17 cellular contexts compared by ENCODE assay signal in the genomic region with DNA sequence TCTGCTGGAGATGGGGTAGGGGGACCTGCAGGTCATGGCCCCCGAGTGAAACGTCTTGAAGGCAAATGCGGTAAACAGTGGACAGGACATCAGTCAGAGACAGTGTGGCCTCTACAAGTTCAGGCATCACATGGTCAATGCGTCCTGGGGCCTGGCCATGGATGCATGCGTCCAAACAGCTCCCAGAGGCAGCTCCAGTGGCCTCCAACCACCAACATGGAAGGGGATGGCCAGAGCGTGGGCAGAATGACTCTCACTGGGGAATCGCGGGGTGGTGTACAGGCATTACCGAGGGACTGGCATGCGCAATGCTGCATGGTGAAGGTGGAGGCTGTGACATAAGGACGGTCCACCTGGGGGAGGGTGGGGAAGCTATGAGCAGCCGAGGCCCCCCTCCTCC. TPM values are rescaled to one million over a fixed set of nuclear protein-coding genes. Genes with fewer than 3 reads are reported as not detected.
DNase-seq lines count a peak whose midpoint lies in the region; ATAC-seq and TF ChIP-seq lines count a peak whose summit lies in the region.
"Had no signal": no experiment of that assay in that cellular context is flagged by ENCODE, and none has a peak within 500 bp of the region (broad histone marks: within the 10 kb centered on the region; RNA-seq: fewer than 3 reads in every experiment).

No MANE protein-coding gene starts in this region.

- no peaks in the 10 kb centered on the region for H3K9me3 Mint-ChIP-seq in activated CD4-positive, alpha-beta memory T cell treated with anti-CD3 and anti-CD28 coated beads for 36 hours

- no peaks in the 10 kb centered on the region for H3K36me3 ChIP-seq in Panc1 (ENCODE audit: control insufficient read depth, insufficient read depth, low read length)
- H3K36me3 ChIP-seq: BE2C had no signal

- H3K27me3 Mint-ChIP-seq in activated CD4-positive, alpha-beta memory T cell treated with anti-CD3 and anti-CD28 coated beads for 36 hours, result no peaks in the 10 kb centered on the region

- H3K27ac ChIP-seq in Panc1 (ENCODE audit: low read length), result peak overlapping the region; percentile 68
- H3K27ac ChIP-seq: 22Rv1 had no signal

- peaks cover 49% of the 10 kb centered on the region for H3K4me1 ChIP-seq in Panc1 (ENCODE audit: control insufficient read depth, insufficient read depth, low read length)
- H3K4me1 ChIP-seq: BE2C had no signal

- no peaks in the 10 kb centered on the region for H3K9me3 ChIP-seq in Panc1 (ENCODE audit: control insufficient read depth, insufficient read depth, low read depth, low read length)
- H3K9me3 ChIP-seq: BE2C had no signal

- CTCF ChIA-PET in Panc1 (lab: Charles Lee), result no interaction called here
- CTCF ChIA-PET in activated CD4-positive, alpha-beta memory T cell treated with anti-CD3 and anti-CD28 coated beads for 36 hours (lab: Charles Lee), result interaction anchor here (0.6 to 1.4 kb wide), 2 partner anchors 15 to 17 kb away, joined by 3 read pairs; no protein-coding TSS in a partner anchor

- no TSS peak for BruUV-seq in Panc1 (replicated peaks; lab: Mats Ljungman, UMichigan)

- ATAC-seq in activated CD4-positive, CD25-positive, alpha-beta regulatory T cell treated with anti-CD3 and anti-CD28 coated beads, Interleukin-2, amount 50 U/mL, for 24 hours, result no peak
- no peak for ATAC-seq in Panc1

- peak; percentile 17 for DNase-seq in activated CD4-positive, CD25-positive, alpha-beta regulatory T cell treated with anti-CD3 and anti-CD28 coated beads, Interleukin-2, amount 50 U/mL, for 72 hours
- no peak for DNase-seq in Panc1 (ENCODE audit: low read depth, low spot score)
- peak; percentile 34 for DNase-seq in islet precursor cell
- peak; percentile 40 for DNase-seq in posterior vena cava (ENCODE audit: low spot score)
- DNase-seq in activated CD4-positive, alpha-beta memory T cell treated with anti-CD3 and anti-CD28 coated beads for 36 hours, result no peak
- no peak for DNase-seq in NOMO-1 treated with DMSO at 0.1 percent for 48 hours (lab: John Stamatoyannopoulos, UW; ENCODE audit: unreplicated experiment)
- no peak for DNase-seq in stimulated activated CD4-positive, alpha-beta T cell treated with anti-CD3 and anti-CD28 coated beads, Interleukin-15, amount 100 ng/mL, for 24 hours
- DNase-seq: BE2C; Calu3; CD4-positive, alpha-beta memory T cell; DMS53; H7; NCI-H1105; NCI-H1694 treated with DMSO at 0.1 percent for 48 hours; NCI-H2107 had no signal

- POLR2A ChIA-PET in Panc1 (lab: Charles Lee), result no interaction called here
- POLR2A ChIA-PET in activated CD4-positive, alpha-beta memory T cell treated with anti-CD3 and anti-CD28 coated beads for 36 hours (lab: Charles Lee), result no interaction called here

- H3K27ac Mint-ChIP-seq in activated CD4-positive, alpha-beta memory T cell treated with anti-CD3 and anti-CD28 coated beads for 36 hours, result no peak overlapping the region
- H3K27ac Mint-ChIP-seq: CD4-positive, alpha-beta memory T cell had no signal

- H3K27me3 ChIP-seq in Panc1 (ENCODE audit: control insufficient read depth, insufficient read depth, low read length), result no peaks in the 10 kb centered on the region
- H3K27me3 ChIP-seq: BE2C had no signal

- H3K36me3 Mint-ChIP-seq in activated CD4-positive, alpha-beta memory T cell treated with anti-CD3 and anti-CD28 coated beads for 36 hours, result no peaks in the 10 kb centered on the region
- H3K36me3 Mint-ChIP-seq: CD4-positive, alpha-beta memory T cell had no signal

- intact Hi-C loops in Panc1 (cut with micrococcal nuclease; ENCODE audit: unreplicated experiment) (no loop called here), posterior vena cava (cut with DNase I) (no loop called here)
- intact Hi-C loops in activated CD4-positive, alpha-beta memory T cell treated with anti-CD3 and anti-CD28 coated beads for 36 hours (cut with micrococcal nuclease), result no loop called here

- H3K4me1 Mint-ChIP-seq in activated CD4-positive, alpha-beta memory T cell treated with anti-CD3 and anti-CD28 coated beads for 36 hours (ENCODE audit: low read depth), result peaks cover 7% of the 10 kb centered on the region

- TF ChIP-seq CTCF in Panc1 (IDR thresholded peaks at IDR 0.05), result no peak

- in situ Hi-C loops in Panc1 (cut with HindIII; ENCODE audit: low pct_unique_long_range_greater_than_20kb, low sequenced_read_pairs), result no loop called here

- H3K4me3 Mint-ChIP-seq in activated CD4-positive, alpha-beta memory T cell treated with anti-CD3 and anti-CD28 coated beads for 36 hours, result no peak overlapping the region
- H3K4me3 Mint-ChIP-seq: CD4-positive, alpha-beta memory T cell had no signal

- no peak overlapping the region for H3K4me3 ChIP-seq in Panc1 (ENCODE audit: low read depth in 2 of 2, low read length in 2 of 2)

RNA-seq across cellular contexts. Expression of a gene that starts 35.6 kb away (rescaled TPM):
- total RNA-seq in Panc1 (2021; ENCODE audit: unreplicated experiment), result 28.4 TPM
- 37.5 TPM for polyA plus RNA-seq in Panc1 (2012; ENCODE audit: insufficient read length)
- total RNA-seq in posterior vena cava, result 10 to 100 TPM; 53.5 to 60.7 TPM
- total RNA-seq in activated CD4-positive, alpha-beta memory T cell treated with anti-CD3 and anti-CD28 coated beads for 36 hours, result 10 to 100 TPM; 42.5 to 43.8 TPM

Comparison
In these comparisons a context has a peak if more than half of its experiments do, and no peak if none do; other contexts are left out.
1. DNase-seq: peak in activated CD4-positive, CD25-positive, alpha-beta regulatory T cell treated with anti-CD3 and anti-CD28 coated beads, Interleukin-2, amount 50 U/mL, for 72 hours (single experiment), islet precursor cell (single experiment) and posterior vena cava (single experiment); none in Panc1 (single experiment), activated CD4-positive, alpha-beta memory T cell treated with anti-CD3 and anti-CD28 coated beads for 36 hours (single experiment), NOMO-1 treated with DMSO at 0.1 percent for 48 hours (single experiment) and stimulated activated CD4-positive, alpha-beta T cell treated with anti-CD3 and anti-CD28 coated beads, Interleukin-15, amount 100 ng/mL, for 24 hours (single experiment).